In genomic region chr17:48011405-48012150, GRCh38 we compare ENCODE assay signal across 8 cellular contexts. TPM values are rescaled to one million over a fixed set of nuclear protein-coding genes. Genes with fewer than 3 reads are reported as not detected.
A peak's percentile ranks its signal among the peaks of the same experiment; 100 is the strongest.
DNase-seq lines count a peak whose midpoint lies in the region; ATAC-seq and TF ChIP-seq lines count a peak whose summit lies in the region.

No MANE protein-coding gene starts in this region.

- H3K27ac ChIP-seq in HUES6 (ENCODE audit: low read depth, low read length) (no peak overlapping the region), OCI-LY3 (ENCODE audit: low read length) (no peak overlapping the region), smooth muscle cell (ENCODE audit: low read depth) (peak overlapping the region; percentile 36)

- H3K79me2 ChIP-seq in OCI-LY3 (ENCODE audit: low read length) (no peaks in the 10 kb centered on the region), smooth muscle cell (ENCODE audit: low read depth) (no peaks in the 10 kb centered on the region)

- H4K20me1 ChIP-seq in OCI-LY3 (ENCODE audit: insufficient read depth, low read length) (no peaks in the 10 kb centered on the region), smooth muscle cell (ENCODE audit: low read depth) (no peaks in the 10 kb centered on the region)

- H3K27me3 ChIP-seq in HUES6 (ENCODE audit: control insufficient read depth, insufficient read depth, low read length) (peaks cover 18% of the 10 kb centered on the region), OCI-LY3 (ENCODE audit: low read depth, low read length) (peaks cover 20% of the 10 kb centered on the region; the same call in 1 of the 2 replicates), smooth muscle cell (ENCODE audit: low read depth) (no peaks in the 10 kb centered on the region)

- H3K9ac ChIP-seq in HUES6 (ENCODE audit: low read length): peak overlapping the region; percentile 46
- H3K9ac ChIP-seq in OCI-LY3 (ENCODE audit: low read length): peak overlapping the region; percentile 52
- H3K9ac ChIP-seq in smooth muscle cell (ENCODE audit: low read depth): peak overlapping the region; percentile 47

- 8% methylated on average over 23 of the region's 23 CpGs for WGBS in smooth muscle cell (ENCODE audit: low lambda C conversion rate)

- H3F3A ChIP-seq in smooth muscle cell (ENCODE audit: low read depth): peaks cover 18% of the 10 kb centered on the region

- ATAC-seq in HG02840 (IDR thresholded peaks at IDR 0.05; ENCODE audit: low FRiP score, unreplicated experiment) (no peak), HG03095 (IDR thresholded peaks at IDR 0.05; ENCODE audit: unreplicated experiment) (no peak)

- H3K4me3 ChIP-seq in HUES6 (ENCODE audit: low read depth, low read length) (peak overlapping the region; percentile 72), OCI-LY3 (ENCODE audit: low read length) (peak overlapping the region; percentile 79), smooth muscle cell (peak overlapping the region; percentile 54)

- H3K9me3 ChIP-seq in HUES6 (ENCODE audit: control insufficient read depth, insufficient read depth, low read depth, low read length) (no peaks in the 10 kb centered on the region), OCI-LY3 (ENCODE audit: insufficient read depth, low read length) (no peaks in the 10 kb centered on the region), smooth muscle cell (replicated peaks; ENCODE audit: low read depth) (no peaks in the 10 kb centered on the region)

- H3K4me1 ChIP-seq in HUES6 (ENCODE audit: control insufficient read depth, insufficient read depth, low read length) (peaks cover 27% of the 10 kb centered on the region), OCI-LY3 (ENCODE audit: low read length) (peaks cover 3% of the 10 kb centered on the region; the same call in 1 of the 2 replicates), smooth muscle cell (ENCODE audit: low read depth) (peaks cover 53% of the 10 kb centered on the region)

- peak overlapping the region; percentile 86 for H2AFZ ChIP-seq in OCI-LY3 (ENCODE audit: low read depth, low read length)
- peak overlapping the region; percentile 82 for H2AFZ ChIP-seq in smooth muscle cell (ENCODE audit: low read depth)

- H3K4me2 ChIP-seq in OCI-LY3 (ENCODE audit: low read length) (peak overlapping the region; percentile 97), smooth muscle cell (peak overlapping the region; percentile 96)

- TF ChIP-seq CTCF in OCI-LY3 (IDR thresholded peaks at IDR 0.05; ENCODE audit: low read depth, low read length) (peak; percentile 70), smooth muscle cell (IDR thresholded peaks at IDR 0.05; ENCODE audit: borderline replicate concordance, insufficient read depth, poor library complexity, severe bottlenecking) (peak; percentile 26)

- no peaks in the 10 kb centered on the region for H3K36me3 ChIP-seq in HUES6 (ENCODE audit: control insufficient read depth, insufficient read depth, low read length)
- no peaks in the 10 kb centered on the region for H3K36me3 ChIP-seq in OCI-LY3 (replicated peaks; ENCODE audit: low read depth, low read length)
- H3K36me3 ChIP-seq in smooth muscle cell (ENCODE audit: low read depth): no peaks in the 10 kb centered on the region

- DNase-seq in COR-L47 (lab: John Stamatoyannopoulos, UW) (peak; percentile 65), hepatic stellate cell (ENCODE audit: low spot score) (peak; percentile 70), smooth muscle cell (lab: John Stamatoyannopoulos, UW; ENCODE audit: unreplicated experiment) (no peak)
- peak; percentile 77 for DNase-seq in activated effector memory CD4-positive, alpha-beta T cell treated with anti-CD3 and anti-CD28 coated beads, Interleukin-2, amount 50 U/mL, for 16 hours

RNA-seq across cellular contexts. Expression of gene COPZ2, which starts 26.0 kb away (rescaled TPM):
- 70.6 and 91.8 TPM in 2 replicates for total RNA-seq in smooth muscle cell
- 193 and 257 TPM in 2 replicates for polyA plus RNA-seq in smooth muscle cell

RNA-seq across cellular contexts. Expression of gene NFE2L1, which starts 36.6 kb away (rescaled TPM):
- 101 and 103 TPM in 2 replicates for total RNA-seq in smooth muscle cell
- polyA plus RNA-seq in smooth muscle cell: 61.0 and 67.6 TPM in 2 replicates

RNA-seq across cellular contexts. Expression of gene CDK5RAP3, which starts 40.7 kb away (rescaled TPM):
- 79.6 and 85.6 TPM in 2 replicates for total RNA-seq in smooth muscle cell
- 119 and 121 TPM in 2 replicates for polyA plus RNA-seq in smooth muscle cell

RNA-seq across cellular contexts. Expression of gene PRR15L, which starts 53.9 kb away (rescaled TPM):
- not detected in 2 replicates for total RNA-seq in smooth muscle cell
- 0.15 TPM in 1 of 2 replicates, not detected in the other for polyA plus RNA-seq in smooth muscle cell
